ENCODE assay signal across 1 cellular context in the genomic region with DNA sequence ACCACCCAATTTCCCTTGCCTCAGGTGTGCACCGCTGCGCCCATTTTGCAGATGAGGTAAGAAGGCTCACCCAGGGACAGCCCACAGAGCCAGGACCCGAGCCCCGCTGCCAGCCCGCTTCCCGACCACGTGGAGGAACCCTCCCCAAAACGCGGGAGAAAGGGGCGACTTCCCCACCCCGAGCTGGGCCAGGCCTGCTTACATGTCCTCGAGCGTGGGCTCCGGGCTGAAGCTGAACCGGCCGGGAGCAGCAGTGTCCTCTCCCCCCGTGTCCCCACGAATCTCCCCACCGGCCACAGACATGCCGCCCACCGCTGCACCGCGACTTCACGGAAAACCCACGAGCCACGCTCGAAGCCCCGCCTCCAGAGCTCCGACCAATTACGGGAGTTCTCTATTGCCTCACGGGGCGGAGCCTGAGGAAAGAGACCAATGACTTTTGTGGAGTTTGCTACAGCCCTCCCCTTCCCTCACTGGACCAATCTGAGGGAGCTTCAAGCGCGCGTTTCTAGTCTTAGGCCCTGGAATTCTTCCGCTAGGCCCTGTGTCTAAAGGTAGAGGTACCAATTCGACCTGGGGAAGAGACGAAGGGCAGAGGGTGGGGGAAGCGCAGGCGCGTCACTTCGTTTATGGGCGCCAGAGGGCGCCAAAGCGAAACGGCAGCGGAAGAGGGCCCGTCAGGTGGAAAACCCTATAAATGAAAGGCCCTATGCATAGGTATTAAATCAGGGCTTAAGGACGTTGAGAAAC.
TF ChIP-seq lines count a peak whose summit lies in the region.

A gene (minus strand): TSS at position 353 of the 750 bp plus-strand sequence. CDS start 50 bp downstream, at position 303.

TF ChIP-seq in GM12878, 131 proteins besides CTCF, POLR2A, EP300 and RAD21 (continued from another document):
- TF ChIP-seq, protein P1, sequence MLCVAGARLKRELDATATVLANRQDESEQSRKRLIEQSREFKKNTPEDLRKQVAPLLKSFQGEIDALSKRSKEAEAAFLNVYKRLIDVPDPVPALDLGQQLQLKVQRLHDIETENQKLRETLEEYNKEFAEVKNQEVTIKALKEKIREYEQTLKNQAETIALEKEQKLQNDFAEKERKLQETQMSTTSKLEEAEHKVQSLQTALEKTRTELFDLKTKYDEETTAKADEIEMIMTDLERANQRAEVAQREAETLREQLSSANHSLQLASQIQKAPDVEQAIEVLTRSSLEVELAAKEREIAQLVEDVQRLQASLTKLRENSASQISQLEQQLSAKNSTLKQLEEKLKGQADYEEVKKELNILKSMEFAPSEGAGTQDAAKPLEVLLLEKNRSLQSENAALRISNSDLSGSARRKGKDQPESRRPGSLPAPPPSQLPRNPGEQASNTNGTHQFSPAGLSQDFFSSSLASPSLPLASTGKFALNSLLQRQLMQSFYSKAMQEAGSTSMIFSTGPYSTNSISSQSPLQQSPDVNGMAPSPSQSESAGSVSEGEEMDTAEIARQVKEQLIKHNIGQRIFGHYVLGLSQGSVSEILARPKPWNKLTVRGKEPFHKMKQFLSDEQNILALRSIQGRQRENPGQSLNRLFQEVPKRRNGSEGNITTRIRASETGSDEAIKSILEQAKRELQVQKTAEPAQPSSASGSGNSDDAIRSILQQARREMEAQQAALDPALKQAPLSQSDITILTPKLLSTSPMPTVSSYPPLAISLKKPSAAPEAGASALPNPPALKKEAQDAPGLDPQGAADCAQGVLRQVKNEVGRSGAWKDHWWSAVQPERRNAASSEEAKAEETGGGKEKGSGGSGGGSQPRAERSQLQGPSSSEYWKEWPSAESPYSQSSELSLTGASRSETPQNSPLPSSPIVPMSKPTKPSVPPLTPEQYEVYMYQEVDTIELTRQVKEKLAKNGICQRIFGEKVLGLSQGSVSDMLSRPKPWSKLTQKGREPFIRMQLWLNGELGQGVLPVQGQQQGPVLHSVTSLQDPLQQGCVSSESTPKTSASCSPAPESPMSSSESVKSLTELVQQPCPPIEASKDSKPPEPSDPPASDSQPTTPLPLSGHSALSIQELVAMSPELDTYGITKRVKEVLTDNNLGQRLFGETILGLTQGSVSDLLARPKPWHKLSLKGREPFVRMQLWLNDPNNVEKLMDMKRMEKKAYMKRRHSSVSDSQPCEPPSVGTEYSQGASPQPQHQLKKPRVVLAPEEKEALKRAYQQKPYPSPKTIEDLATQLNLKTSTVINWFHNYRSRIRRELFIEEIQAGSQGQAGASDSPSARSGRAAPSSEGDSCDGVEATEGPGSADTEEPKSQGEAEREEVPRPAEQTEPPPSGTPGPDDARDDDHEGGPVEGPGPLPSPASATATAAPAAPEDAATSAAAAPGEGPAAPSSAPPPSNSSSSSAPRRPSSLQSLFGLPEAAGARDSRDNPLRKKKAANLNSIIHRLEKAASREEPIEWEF (IDR thresholded peaks at IDR 0.05; ENCODE audit: insufficient replicate concordance, low read depth, low read length), result no peak
- TF ChIP-seq CHD1 (IDR thresholded peaks at IDR 0.05; ENCODE audit: low read depth, low read length) (no peak), RB1 (IDR thresholded peaks at IDR 0.05; ENCODE audit: borderline replicate concordance) (peak; percentile 31; the same call in 1 of the 2 replicates), IKZF1 (conservative IDR thresholded peaks at IDR 0.05) (peak; percentile 68), MYB (IDR thresholded peaks at IDR 0.05; ENCODE audit: borderline replicate concordance, low read depth, low read length) (no peak), POLR2AphosphoS2 (IDR thresholded peaks at IDR 0.05; ENCODE audit: low read depth, low read length) (no peak), CEBPB (IDR thresholded peaks at IDR 0.05; ENCODE audit: borderline replicate concordance in 1 of 2, low read depth in 2 of 2, low read length in 2 of 2) (0 out of 4 replicates have a peak, but pooled peaks of 1 of the 2 experiments have one; percentile 57)
- TF ChIP-seq, protein P2, sequence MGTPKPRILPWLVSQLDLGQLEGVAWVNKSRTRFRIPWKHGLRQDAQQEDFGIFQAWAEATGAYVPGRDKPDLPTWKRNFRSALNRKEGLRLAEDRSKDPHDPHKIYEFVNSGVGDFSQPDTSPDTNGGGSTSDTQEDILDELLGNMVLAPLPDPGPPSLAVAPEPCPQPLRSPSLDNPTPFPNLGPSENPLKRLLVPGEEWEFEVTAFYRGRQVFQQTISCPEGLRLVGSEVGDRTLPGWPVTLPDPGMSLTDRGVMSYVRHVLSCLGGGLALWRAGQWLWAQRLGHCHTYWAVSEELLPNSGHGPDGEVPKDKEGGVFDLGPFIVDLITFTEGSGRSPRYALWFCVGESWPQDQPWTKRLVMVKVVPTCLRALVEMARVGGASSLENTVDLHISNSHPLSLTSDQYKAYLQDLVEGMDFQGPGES (IDR thresholded peaks at IDR 0.05), result peak; percentile 38; the same call in 1 of the 2 replicates
